Comparison of ENCODE assay signal across 24 cellular contexts in the genomic region with DNA sequence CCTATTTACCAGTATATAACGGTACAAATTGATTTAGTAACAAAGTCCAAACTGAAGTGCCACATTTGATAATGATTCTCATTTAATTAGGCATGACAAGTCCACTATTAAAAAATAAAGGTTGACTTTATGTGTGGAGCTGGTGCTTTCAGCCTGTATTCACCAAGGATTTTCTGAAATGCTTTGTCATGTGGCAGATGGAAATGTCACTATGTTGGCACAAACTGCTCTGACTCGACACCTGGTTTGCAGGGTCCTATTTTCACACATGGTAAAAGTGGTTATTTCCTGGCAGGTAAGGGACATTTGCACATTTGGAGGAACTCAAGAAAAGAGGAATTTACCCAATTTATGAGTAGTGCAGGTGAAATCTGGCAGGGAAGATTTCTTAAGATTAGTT.
"Had no signal": no experiment of that assay in that cellular context is flagged by ENCODE, and none has a peak within 500 bp of the region (broad histone marks: within the 10 kb centered on the region; RNA-seq: fewer than 3 reads in every experiment).

No MANE protein-coding gene starts in this region.

- H3K36me3 Mint-ChIP-seq: activated naive CD8-positive, alpha-beta T cell; immature natural killer cell; natural killer cell; type B pancreatic cell had no signal

- H3K4me3 Mint-ChIP-seq: activated CD8-positive, alpha-beta T cell treated with anti-CD3 and anti-CD28 coated beads, Interleukin-2, amount 10 ng/mL, durations not matched to agents 7 days and 5 days; activated naive CD8-positive, alpha-beta T cell; activated T-helper 1 cell treated with anti-CD3 and anti-CD28 coated beads, Interleukin-12 subunit alpha, Interleukin-12 subunit beta, Interleukin-2, Interleukin-4 antibody, amounts not matched to agents 30 ng/mL and 10 ng/mL and 1 ng/mL, durations not matched to agents 14 hours and 24 hours and 36 hours; effector memory CD8-positive, alpha-beta T cell; immature natural killer cell; natural killer cell; T-helper 2 cell treated with Interferon-gamma antibody and Interleukin-4, amounts not matched to agents 5 μg/mL and 100 μg/mL, for 36 hours; type B pancreatic cell had no signal

- H3K27ac Mint-ChIP-seq: activated CD8-positive, alpha-beta T cell treated with anti-CD3 and anti-CD28 coated beads, Interleukin-2, amount 10 ng/mL, durations not matched to agents 7 days and 5 days; activated naive CD8-positive, alpha-beta T cell; activated T-helper 1 cell treated with anti-CD3 and anti-CD28 coated beads, Interleukin-12 subunit alpha, Interleukin-12 subunit beta, Interleukin-2, Interleukin-4 antibody, amounts not matched to agents 30 ng/mL and 10 ng/mL and 1 ng/mL, durations not matched to agents 14 hours and 24 hours and 36 hours; effector memory CD8-positive, alpha-beta T cell; immature natural killer cell; natural killer cell; T-helper 2 cell treated with Interferon-gamma antibody and Interleukin-4, amounts not matched to agents 5 μg/mL and 100 μg/mL, for 36 hours; type B pancreatic cell had no signal

- FAIRE-seq: astrocyte had no signal

- DNase-seq: activated CD4-positive, alpha-beta T cell treated with anti-CD3 and anti-CD28 coated beads for 1 hour; activated CD4-positive, alpha-beta T cell treated with anti-CD3 and anti-CD28 coated beads, Interleukin-2, amount 50 U/mL, for 1 hour; activated CD8-positive, alpha-beta T cell treated with anti-CD3 and anti-CD28 coated beads, Interleukin-2, amount 10 ng/mL, durations not matched to agents 7 days and 5 days; activated gamma-delta T cell; central memory CD4-positive, alpha-beta T cell; colonic mucosa; dorsolateral prefrontal cortex; effector memory CD8-positive, alpha-beta T cell; glutamatergic neuron; immature natural killer cell; left ventricle myocardium inferior; mammary epithelial cell; midbrain; natural killer cell; ovary; spleen; stimulated activated CD4-positive, alpha-beta T cell treated with anti-CD3 and anti-CD28 coated beads, Interleukin-4, amount 100 ng/mL, for 1 hour; stimulated activated naive CD4-positive, alpha-beta T cell; WERI-Rb-1 had no signal

- H3K4me1 Mint-ChIP-seq: immature natural killer cell, natural killer cell had no signal

- H3K9me3 Mint-ChIP-seq: type B pancreatic cell had no signal

- H3K27me3 Mint-ChIP-seq: activated naive CD8-positive, alpha-beta T cell; effector memory CD8-positive, alpha-beta T cell; type B pancreatic cell had no signal

- ATAC-seq: activated CD8-positive, alpha-beta T cell treated with anti-CD3 and anti-CD28 coated beads, Interleukin-2, amount 10 ng/mL, durations not matched to agents 7 days and 5 days; effector memory CD8-positive, alpha-beta T cell; natural killer cell had no signal
